2 cellular contexts compared by ENCODE assay signal in genomic region chr7:98110249-98111022, GRCh38.
TF ChIP-seq lines count a peak whose summit lies in the region.

No MANE protein-coding gene starts in this region.

TF ChIP-seq in IMR-90, 13 proteins besides CTCF, POLR2A, EP300 and RAD21:
- no peak for TF ChIP-seq BHLHE40 (IDR thresholded peaks at IDR 0.05; ENCODE audit: low read depth, low read length)
- no peak for TF ChIP-seq SMC3 (IDR thresholded peaks at IDR 0.05; ENCODE audit: low read depth, low read length)
- TF ChIP-seq MAZ (IDR thresholded peaks at IDR 0.05; ENCODE audit: borderline replicate concordance, low read depth, low read length), result no peak
- TF ChIP-seq NFE2L2 (IDR thresholded peaks at IDR 0.05; ENCODE audit: low read depth, low read length), result no peak
- TF ChIP-seq, protein P1, sequence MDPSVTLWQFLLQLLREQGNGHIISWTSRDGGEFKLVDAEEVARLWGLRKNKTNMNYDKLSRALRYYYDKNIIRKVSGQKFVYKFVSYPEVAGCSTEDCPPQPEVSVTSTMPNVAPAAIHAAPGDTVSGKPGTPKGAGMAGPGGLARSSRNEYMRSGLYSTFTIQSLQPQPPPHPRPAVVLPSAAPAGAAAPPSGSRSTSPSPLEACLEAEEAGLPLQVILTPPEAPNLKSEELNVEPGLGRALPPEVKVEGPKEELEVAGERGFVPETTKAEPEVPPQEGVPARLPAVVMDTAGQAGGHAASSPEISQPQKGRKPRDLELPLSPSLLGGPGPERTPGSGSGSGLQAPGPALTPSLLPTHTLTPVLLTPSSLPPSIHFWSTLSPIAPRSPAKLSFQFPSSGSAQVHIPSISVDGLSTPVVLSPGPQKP (IDR thresholded peaks at IDR 0.05; ENCODE audit: borderline replicate concordance, low read depth, low read length), result no peak
- TF ChIP-seq RCOR1 (IDR thresholded peaks at IDR 0.05; ENCODE audit: insufficient replicate concordance, low read length), result no peak
- TF ChIP-seq FOS (IDR thresholded peaks at IDR 0.05; ENCODE audit: low read depth, low read length), result no peak
- no peak for TF ChIP-seq MXI1 (IDR thresholded peaks at IDR 0.05; ENCODE audit: borderline replicate concordance, low read depth, low read length)
- TF ChIP-seq RFX5 (IDR thresholded peaks at IDR 0.05; ENCODE audit: low read depth, low read length), result no peak
- TF ChIP-seq, protein P2, sequence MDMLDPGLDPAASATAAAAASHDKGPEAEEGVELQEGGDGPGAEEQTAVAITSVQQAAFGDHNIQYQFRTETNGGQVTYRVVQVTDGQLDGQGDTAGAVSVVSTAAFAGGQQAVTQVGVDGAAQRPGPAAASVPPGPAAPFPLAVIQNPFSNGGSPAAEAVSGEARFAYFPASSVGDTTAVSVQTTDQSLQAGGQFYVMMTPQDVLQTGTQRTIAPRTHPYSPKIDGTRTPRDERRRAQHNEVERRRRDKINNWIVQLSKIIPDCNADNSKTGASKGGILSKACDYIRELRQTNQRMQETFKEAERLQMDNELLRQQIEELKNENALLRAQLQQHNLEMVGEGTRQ (IDR thresholded peaks at IDR 0.05; ENCODE audit: low read depth, low read length), result no peak
- no peak for TF ChIP-seq MAFK (IDR thresholded peaks at IDR 0.05; ENCODE audit: low read depth, low read length)
- no peak for TF ChIP-seq CHD1 (IDR thresholded peaks at IDR 0.05; ENCODE audit: low read depth, low read length)
- no peak for TF ChIP-seq CEBPB (IDR thresholded peaks at IDR 0.05; ENCODE audit: low read depth, low read length)
TF ChIP-seq in IMR-90: peak in this region for 0.

TF ChIP-seq in GM12878, 131 proteins besides CTCF, POLR2A, EP300 and RAD21:
- TF ChIP-seq NR2C2 (IDR thresholded peaks at IDR 0.05; ENCODE audit: borderline replicate concordance, control insufficient read depth, insufficient read length, low read depth) (no peak), ZBTB11 (CRISPR knock-in tag; IDR thresholded peaks at IDR 0.05) (no peak), ZNF274 (IDR thresholded peaks at IDR 0.05; ENCODE audit: insufficient read depth, insufficient read length) (no peak), KLF5 (IDR thresholded peaks at IDR 0.05; ENCODE audit: partially characterized antibody) (no peak), TBL1XR1 (IDR thresholded peaks at IDR 0.05; ENCODE audit: low read depth, low read length) (no peak), CREB1 (IDR thresholded peaks at IDR 0.05; ENCODE audit: low read depth) (no peak), RAD51 (IDR thresholded peaks at IDR 0.05) (no peak), NFXL1 (IDR thresholded peaks at IDR 0.05; ENCODE audit: borderline replicate concordance) (no peak)
